In the genomic region with DNA sequence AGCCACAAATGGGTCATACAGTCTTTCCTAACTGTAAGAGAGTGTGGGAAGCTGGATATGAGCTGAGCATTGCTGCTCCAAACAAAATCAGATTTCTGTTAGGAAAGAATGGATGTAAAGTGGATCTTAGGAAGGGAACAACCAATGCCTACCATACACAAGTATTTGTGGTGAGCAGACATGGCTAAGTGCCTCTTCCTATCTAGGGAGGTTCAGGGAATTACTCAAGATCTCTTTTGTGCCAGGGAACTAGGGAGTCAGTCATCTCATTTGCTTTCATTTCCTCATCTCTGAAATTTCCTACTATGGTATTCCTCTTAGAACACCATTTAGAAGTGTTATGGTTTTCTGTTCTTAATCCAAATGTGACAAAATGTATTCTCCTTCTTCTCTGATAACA, we compare ENCODE assay signal across 19 cellular contexts.
DNase-seq lines count a peak whose midpoint lies in the region; ATAC-seq and TF ChIP-seq lines count a peak whose summit lies in the region.
"Had no signal": no experiment of that assay in that cellular context is flagged by ENCODE, and none has a peak within 500 bp of the region (broad histone marks: within the 10 kb centered on the region; RNA-seq: fewer than 3 reads in every experiment).

No MANE protein-coding gene starts in this region.

- peaks cover 0 to 3% of the 10 kb centered on the region in 2 donors for H3K9me3 ChIP-seq in left lung
- H3K9me3 ChIP-seq: A549 had no signal

- H3K27ac ChIP-seq in HL-60 (replicated peaks) (peak overlapping the region; percentile 96), left lung (peak overlapping the region in 1 of 2 donors; percentile 72)
- H3K27ac ChIP-seq: A549 had no signal

- no peak overlapping the region for H3K4me3 ChIP-seq in HL-60 (replicated peaks; ENCODE audit: insufficient read depth, low read length)
- H3K4me3 ChIP-seq in left lung, result no peak overlapping the region
- H3K4me3 ChIP-seq: A549 had no signal

- H3K4me1 ChIP-seq in left lung, result peaks cover 0 to 19% of the 10 kb centered on the region in 2 donors
- H3K4me1 ChIP-seq: A549 had no signal

- intact Hi-C loops in left lung (cut with DNase I), result no loop called here

- DNase-seq in AML-193 (lab: John Stamatoyannopoulos, UW), result peak; percentile 31 to 41
- DNase-seq in HL-60 (ENCODE audit: low read depth in 1 of 2, low spot score in 1 of 2), result peak; percentile 20 to 81
- peak; percentile 10 for DNase-seq in SKM-1 (lab: John Stamatoyannopoulos, UW; ENCODE audit: unreplicated experiment)
- no peak for DNase-seq in left lung
- no peak for DNase-seq in NCI-H748 treated with DMSO at 0.1 percent for 48 hours (lab: John Stamatoyannopoulos, UW)
- no peak for DNase-seq in NAMALWA (ENCODE audit: low spot score)
- DNase-seq in DMS53 treated with DMSO at 0.1 percent for 48 hours (lab: John Stamatoyannopoulos, UW; ENCODE audit: unreplicated experiment), result no peak
- DNase-seq: CD4-positive, alpha-beta T cell; DMS53; HFFc6; NCI-H1417 treated with DMSO at 0.1 percent for 48 hours; NCI-H1930; NCI-H2171; NCI-H446 had no signal

- no peaks in the 10 kb centered on the region for H3K27me3 ChIP-seq in HL-60 (ENCODE audit: insufficient read depth, poor library complexity, severe bottlenecking)
- H3K27me3 ChIP-seq in left lung, result no peaks in the 10 kb centered on the region

- ATAC-seq in left lung (peak; percentile 54), HG03342 (IDR thresholded peaks at IDR 0.05; ENCODE audit: unreplicated experiment) (no peak)
- ATAC-seq: A549, Panc1, Right ventricle myocardium inferior, SK-N-SH treated with all-trans-retinoic acid at 6 μM for 48 hours had no signal

- no peaks in the 10 kb centered on the region for H3K36me3 ChIP-seq in left lung

- no peak for TF ChIP-seq CTCF in HL-60 (IDR thresholded peaks at IDR 0.05; ENCODE audit: insufficient read depth, low read length)
- no peak for TF ChIP-seq CTCF in left lung (IDR thresholded peaks at IDR 0.05)

Comparison
In these comparisons a context has a peak if more than half of its experiments do, and no peak if none do; other contexts are left out.
1. DNase-seq: peak in AML-193 (2 of 2), HL-60 (2 of 2) and SKM-1 (single experiment); none in left lung (0 of 2), NCI-H748 treated with DMSO at 0.1 percent for 48 hours (single experiment), NAMALWA (single experiment) and DMS53 treated with DMSO at 0.1 percent for 48 hours (single experiment).